10 cellular contexts compared by ENCODE assay signal in the genomic region with DNA sequence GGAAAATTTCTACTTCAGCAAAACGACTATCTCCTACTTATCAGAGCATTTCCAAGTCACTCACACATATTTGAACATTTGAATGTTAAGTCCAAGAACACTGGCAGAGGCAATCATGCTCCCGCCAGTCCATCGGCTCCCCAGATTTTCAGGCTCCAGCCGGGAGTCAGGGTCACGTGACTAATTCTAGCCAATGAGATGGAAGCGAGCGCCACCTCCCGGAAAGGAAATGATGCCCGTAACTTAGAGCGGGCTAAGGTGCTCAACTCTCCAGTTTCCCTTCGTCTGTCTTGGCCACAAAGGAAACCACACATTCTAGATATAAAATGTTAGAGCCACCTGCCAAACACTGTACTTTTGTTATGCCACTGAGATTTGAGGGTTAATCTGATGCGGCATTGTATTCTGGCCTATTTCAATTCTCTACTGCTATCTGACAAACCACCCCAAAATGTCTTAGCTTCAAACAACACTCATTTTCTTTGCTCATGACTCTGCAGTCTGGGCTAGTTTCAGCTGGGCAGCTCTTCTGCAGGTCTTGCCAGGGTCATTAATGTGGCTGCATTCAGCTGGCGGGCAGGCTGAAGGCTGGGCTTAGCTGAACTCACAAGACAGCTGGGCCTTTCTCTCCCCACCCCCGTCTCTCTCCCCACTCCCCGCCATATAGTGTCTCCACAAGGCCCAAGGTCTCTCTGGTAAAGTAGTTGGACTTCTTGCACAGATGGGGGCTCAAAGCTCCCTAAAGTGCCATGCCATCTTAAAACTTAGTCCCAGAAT. TPM values are rescaled to one million over a fixed set of nuclear protein-coding genes. Genes with fewer than 3 reads are reported as not detected.
DNase-seq lines count a peak whose midpoint lies in the region; ATAC-seq and TF ChIP-seq lines count a peak whose summit lies in the region.
"Had no signal": no experiment of that assay in that cellular context is flagged by ENCODE, and none has a peak within 500 bp of the region (broad histone marks: within the 10 kb centered on the region; RNA-seq: fewer than 3 reads in every experiment).

No MANE protein-coding gene starts in this region.

- H3K9me3 ChIP-seq in heart left ventricle, result no peaks in the 10 kb centered on the region

- intact Hi-C loops in MCF 10A (cut with micrococcal nuclease) (no loop called here), heart left ventricle (cut with DNase I) (no loop called here)

- ATAC-seq in GM18517 (IDR thresholded peaks at IDR 0.05; ENCODE audit: unreplicated experiment) (peak; percentile 56), heart left ventricle (no peak), GM21360 (IDR thresholded peaks at IDR 0.05; ENCODE audit: unreplicated experiment) (no peak)

- CTCF ChIA-PET in MCF 10A (lab: Yijun Ruan, JAX), result interaction anchor here (0.7 kb wide), 2 partner anchors 34 to 60 kb away, joined by 3 to 4 read pairs; no protein-coding TSS in a partner anchor

- no peaks in the 10 kb centered on the region for H3K36me3 Mint-ChIP-seq in MCF 10A (ENCODE audit: insufficient read depth, unreplicated experiment)

- no peaks in the 10 kb centered on the region for H3K4me1 Mint-ChIP-seq in MCF 10A (ENCODE audit: insufficient read depth, unreplicated experiment)

- no peak overlapping the region for H3K4me3 Mint-ChIP-seq in MCF 10A (ENCODE audit: unreplicated experiment)

- TF ChIP-seq POLR2A in heart left ventricle (IDR thresholded peaks at IDR 0.05), result no peak

- POLR2A ChIA-PET in MCF 10A (lab: Yijun Ruan, JAX), result interaction anchor here (1.2 kb wide), 1 partner anchor 11 kb away, joined by 3 read pairs; no protein-coding TSS in a partner anchor

- H3K4me1 ChIP-seq in heart left ventricle, result no peaks in the 10 kb centered on the region

- H3K27ac ChIP-seq in heart left ventricle, result no peak overlapping the region

- no peaks in the 10 kb centered on the region for H3K36me3 ChIP-seq in heart left ventricle

- H3K27ac Mint-ChIP-seq in MCF 10A (ENCODE audit: low read depth, unreplicated experiment), result no peak overlapping the region

- TF ChIP-seq CTCF in MCF 10A (IDR thresholded peaks at IDR 0.05; ENCODE audit: unreplicated experiment) (no peak), heart left ventricle (IDR thresholded peaks at IDR 0.05) (no peak)

- 75 to 88% (median 78%) methylated on average over 15 of the region's 15 CpGs for WGBS in heart left ventricle, 4 donors

- no peaks in the 10 kb centered on the region for H3K27me3 Mint-ChIP-seq in MCF 10A (ENCODE audit: insufficient read depth, unreplicated experiment)

- peaks cover 0 to 16% (median 0%) of the 10 kb centered on the region in 9 donors for H3K27me3 ChIP-seq in heart left ventricle

- peak overlapping the region in 1 of 12 donors; percentile 15 for H3K4me3 ChIP-seq in heart left ventricle

- no peaks in the 10 kb centered on the region for H3K9me3 Mint-ChIP-seq in MCF 10A (ENCODE audit: unreplicated experiment)

- no TSS peak for BruUV-seq in MCF 10A (replicated peaks; lab: Mats Ljungman, UMichigan)

- DNase-seq in NOMO-1 treated with DMSO at 0.1 percent for 48 hours (lab: John Stamatoyannopoulos, UW; ENCODE audit: unreplicated experiment), result peak; percentile 55
- DNase-seq in dermis blood vessel endothelial cell, result peak; percentile 46
- peak; percentile 47 for DNase-seq in stimulated activated CD4-positive, alpha-beta T cell treated with anti-CD3 and anti-CD28 coated beads, Interleukin-1b, Interleukin-23, amount 100 ng/mL, for 48 hours
- DNase-seq in NCI-H1694 treated with DMSO at 0.1 percent for 48 hours (lab: John Stamatoyannopoulos, UW), result no peak
- no peak for DNase-seq in MCF 10A (ENCODE audit: unreplicated experiment)
- DNase-seq in heart left ventricle, result no peak

RNA-seq across cellular contexts. Expression of a gene that starts 16.5 kb away (rescaled TPM):
- total RNA-seq in dermis blood vessel endothelial cell, result not detected in 2 replicates
- total RNA-seq in MCF 10A (2022), result 0.07 TPM in 1 of 2 replicates, not detected in the other
- not detected for total RNA-seq in heart left ventricle
- polyA plus RNA-seq in heart left ventricle, result not detected
- total RNA-seq: aorta, temporal lobe had no signal

RNA-seq across cellular contexts. Expression of a gene that starts 58.9 kb away (rescaled TPM):
- 100 and 121 TPM in 2 replicates for total RNA-seq in dermis blood vessel endothelial cell
- 309 and 464 TPM in 2 replicates for total RNA-seq in MCF 10A (2022)
- total RNA-seq in heart left ventricle, result 100 to 1,000 TPM in 6 of 9 donors, 10 to 100 TPM in 3; 62.3 to 250 (median 122) TPM
- 100 to 1,000 TPM in 1 of 2 donors, 10 to 100 TPM in 1; 63.2 to 181 TPM for polyA plus RNA-seq in heart left ventricle

Comparison
In these comparisons a context has a peak if more than half of its experiments do, and no peak if none do; other contexts are left out.
1. DNase-seq: peak in NOMO-1 treated with DMSO at 0.1 percent for 48 hours (single experiment), dermis blood vessel endothelial cell (single experiment) and stimulated activated CD4-positive, alpha-beta T cell treated with anti-CD3 and anti-CD28 coated beads, Interleukin-1b, Interleukin-23, amount 100 ng/mL, for 48 hours (single experiment); none in NCI-H1694 treated with DMSO at 0.1 percent for 48 hours (single experiment), MCF 10A (single experiment) and heart left ventricle (0 of 5).